10 cellular contexts compared by ENCODE assay signal in genomic region chr2:134155134-134155533, GRCh38.
DNase-seq lines count a peak whose midpoint lies in the region; ATAC-seq and TF ChIP-seq lines count a peak whose summit lies in the region.
"Had no signal": no experiment of that assay in that cellular context is flagged by ENCODE, and none has a peak within 500 bp of the region (broad histone marks: within the 10 kb centered on the region; RNA-seq: fewer than 3 reads in every experiment).

No MANE protein-coding gene starts in this region.

- no TSS peak for BruUV-seq in Calu3 (replicated peaks; lab: Mats Ljungman, UMichigan)

- peaks cover 26% of the 10 kb centered on the region for H3K36me3 Mint-ChIP-seq in stimulated activated naive CD8-positive, alpha-beta T cell treated with anti-CD3 and anti-CD28 coated beads, Interleukin-15, Interleukin-2, amounts not matched to agents 100 ng/mL and 50 ng/mL, for 24 hours (ENCODE audit: low read depth)
- peaks cover 10% of the 10 kb centered on the region for H3K36me3 Mint-ChIP-seq in Calu3 (ENCODE audit: insufficient read depth, unreplicated experiment)

- CTCF ChIA-PET in Calu3 (lab: Charles Lee): interaction anchor here (0.8 to 1.2 kb wide), 2 partner anchors 26 to 32 kb away, joined by 3 to 4 read pairs; no protein-coding TSS in a partner anchor

- H3K9me3 ChIP-seq in effector memory CD4-positive, alpha-beta T cell (ENCODE audit: control insufficient read depth, low read length): no peaks in the 10 kb centered on the region

- TF ChIP-seq CTCF in Calu3 (IDR thresholded peaks at IDR 0.05; ENCODE audit: unreplicated experiment): no peak

- H3K4me3 ChIP-seq in effector memory CD4-positive, alpha-beta T cell (ENCODE audit: insufficient read depth, low read depth, low read length, poor library complexity, severe bottlenecking): no peak overlapping the region

- no peak for ATAC-seq in stimulated activated naive CD8-positive, alpha-beta T cell treated with anti-CD3 and anti-CD28 coated beads, Interleukin-15, Interleukin-2, amounts not matched to agents 100 U/mL and 50 U/mL, for 24 hours
- ATAC-seq in HG02623 (IDR thresholded peaks at IDR 0.05; ENCODE audit: unreplicated experiment): peak; percentile 70
- peak; percentile 74 for ATAC-seq in HG03558 (IDR thresholded peaks at IDR 0.05; ENCODE audit: extremely low read depth, unreplicated experiment)
- ATAC-seq: PC-3 had no signal

- DNase-seq in stimulated activated naive CD8-positive, alpha-beta T cell treated with anti-CD3 and anti-CD28 coated beads, Interleukin-15, Interleukin-2, amounts not matched to agents 100 U/mL and 50 U/mL, for 24 hours: no peak
- DNase-seq in activated effector memory CD4-positive, alpha-beta T cell treated with Interleukin-2 at 50 U/mL for 16 hours: no peak
- DNase-seq in effector memory CD4-positive, alpha-beta T cell: no peak
- no peak for DNase-seq in NCI-H82 (lab: John Stamatoyannopoulos, UW)
- no peak for DNase-seq in Calu3
- DNase-seq: activated CD4-positive, CD25-positive, alpha-beta regulatory T cell; PC-3 had no signal

- intact Hi-C loops in Calu3 (cut with micrococcal nuclease; ENCODE audit: unreplicated experiment): no loop called here

- H3K36me3 ChIP-seq in effector memory CD4-positive, alpha-beta T cell (ENCODE audit: control insufficient read depth, insufficient read depth, low read length): no peaks in the 10 kb centered on the region

- H3K27ac Mint-ChIP-seq in stimulated activated naive CD8-positive, alpha-beta T cell treated with anti-CD3 and anti-CD28 coated beads, Interleukin-15, Interleukin-2, amounts not matched to agents 100 ng/mL and 50 ng/mL, for 24 hours: peak overlapping the region; percentile 2
- H3K27ac Mint-ChIP-seq in Calu3 (ENCODE audit: unreplicated experiment): no peak overlapping the region

- H3K4me1 ChIP-seq in effector memory CD4-positive, alpha-beta T cell (ENCODE audit: control insufficient read depth, insufficient read depth, low read length, poor library complexity, severe bottlenecking): no peaks in the 10 kb centered on the region

- H3K4me3 Mint-ChIP-seq in stimulated activated naive CD8-positive, alpha-beta T cell treated with anti-CD3 and anti-CD28 coated beads, Interleukin-15, Interleukin-2, amounts not matched to agents 100 ng/mL and 50 ng/mL, for 24 hours: no peak overlapping the region
- H3K4me3 Mint-ChIP-seq in Calu3 (ENCODE audit: low read depth, unreplicated experiment): no peak overlapping the region

- no peaks in the 10 kb centered on the region for H3K9me3 Mint-ChIP-seq in stimulated activated naive CD8-positive, alpha-beta T cell treated with anti-CD3 and anti-CD28 coated beads, Interleukin-15, Interleukin-2, amounts not matched to agents 100 ng/mL and 50 ng/mL, for 24 hours
- H3K9me3 Mint-ChIP-seq in Calu3 (ENCODE audit: low read depth, unreplicated experiment): no peaks in the 10 kb centered on the region

- no peaks in the 10 kb centered on the region for H3K27me3 Mint-ChIP-seq in stimulated activated naive CD8-positive, alpha-beta T cell treated with anti-CD3 and anti-CD28 coated beads, Interleukin-15, Interleukin-2, amounts not matched to agents 100 ng/mL and 50 ng/mL, for 24 hours
- no peaks in the 10 kb centered on the region for H3K27me3 Mint-ChIP-seq in Calu3 (ENCODE audit: unreplicated experiment)

- H3K4me1 Mint-ChIP-seq in stimulated activated naive CD8-positive, alpha-beta T cell treated with anti-CD3 and anti-CD28 coated beads, Interleukin-15, Interleukin-2, amounts not matched to agents 100 ng/mL and 50 ng/mL, for 24 hours (ENCODE audit: low read depth): peaks cover 32% of the 10 kb centered on the region
- peaks cover 23% of the 10 kb centered on the region for H3K4me1 Mint-ChIP-seq in Calu3 (ENCODE audit: low read depth, unreplicated experiment)

- H3K27ac ChIP-seq in effector memory CD4-positive, alpha-beta T cell (ENCODE audit: insufficient read depth, low read length, poor library complexity, severe bottlenecking): no peak overlapping the region

- H3K27me3 ChIP-seq in effector memory CD4-positive, alpha-beta T cell (replicated peaks; ENCODE audit: control insufficient read depth, insufficient read depth, low read length, poor library complexity, severe bottlenecking): no peaks in the 10 kb centered on the region
